In genomic region chr3:20105513-20106280, GRCh38 we compare ENCODE assay signal across 23 cellular contexts.
DNase-seq lines count a peak whose midpoint lies in the region; ATAC-seq, FAIRE-seq and TF ChIP-seq lines count a peak whose summit lies in the region.
"Had no signal": no experiment of that assay in that cellular context is flagged by ENCODE, and none has a peak within 500 bp of the region (broad histone marks: within the 10 kb centered on the region; RNA-seq: fewer than 3 reads in every experiment).

No MANE protein-coding gene starts in this region.

- H4K20me1 ChIP-seq in BLaER1 = no peaks in the 10 kb centered on the region

- peak overlapping the region; percentile 71 for H3K4me2 ChIP-seq in BLaER1

- DNase-seq in GM18507 (ENCODE audit: extremely low spot score, insufficient read length, low read depth) (no peak), kidney (peak; percentile 64), type B pancreatic cell (ENCODE audit: extremely low spot score, unreplicated experiment) (no peak), COR-L47 (lab: John Stamatoyannopoulos, UW) (no peak)
- DNase-seq: activated CD4-positive, alpha-beta T cell treated with anti-CD3 and anti-CD28 coated beads for 48 hours; anterior cingulate cortex; caudate nucleus; CD8-positive, alpha-beta T cell; dermis blood vessel endothelial cell; DMS53; foreskin fibroblast; GF-D8; left ventricle myocardium superior; NCI-H1092 treated with DMSO at 0.1 percent for 48 hours; NCI-H1930; NCI-H774; right lobe of liver; stimulated activated CD8-positive, alpha-beta memory T cell treated with anti-CD3 and anti-CD28 coated beads, Interleukin-4, amount 100 ng/mL, for 48 hours; upper lobe of right lung had no signal

- TF ChIP-seq CTCF in kidney (IDR thresholded peaks at IDR 0.05; ENCODE audit: borderline replicate concordance, extremely low read depth, insufficient read depth) (no peak), type B pancreatic cell (conservative IDR thresholded peaks at IDR 0.05) (no peak)

- no peaks in the 10 kb centered on the region for H3K9me3 Mint-ChIP-seq in activated T-helper 17 cell treated with anti-CD3 and anti-CD28 coated beads, Interleukin-2, amount 50 U/mL, for 72 hours
- H3K9me3 Mint-ChIP-seq in type B pancreatic cell = no peaks in the 10 kb centered on the region
- H3K9me3 Mint-ChIP-seq: CD8-positive, alpha-beta T cell; neural crest cell had no signal

- no peak for ATAC-seq in activated T-helper 17 cell treated with anti-CD3 and anti-CD28 coated beads, Interleukin-2, amount 50 U/mL, for 72 hours (replicated peaks)
- no peak for ATAC-seq in SK-N-SH treated with all-trans-retinoic acid at 6 μM for 48 hours
- ATAC-seq: CD8-positive, alpha-beta T cell; left ventricle myocardium superior; right lobe of liver; upper lobe of right lung had no signal

- peaks cover 34% of the 10 kb centered on the region for H3K4me1 ChIP-seq in BLaER1
- no peaks in the 10 kb centered on the region for H3K4me1 ChIP-seq in kidney (ENCODE audit: control insufficient read depth in 1 of 2, insufficient read depth in 1 of 2, low read depth in 1 of 2, low read length in 2 of 2)
- H3K4me1 ChIP-seq: upper lobe of right lung had no signal

- peak overlapping the region; percentile 87 for H3K27ac Mint-ChIP-seq in activated T-helper 17 cell treated with anti-CD3 and anti-CD28 coated beads, Interleukin-2, amount 50 U/mL, for 72 hours
- H3K27ac Mint-ChIP-seq in type B pancreatic cell = no peak overlapping the region
- H3K27ac Mint-ChIP-seq: CD8-positive, alpha-beta T cell had no signal

- intact Hi-C loops in kidney (cut with DNase I) = no loop called here

- H3K36me3 ChIP-seq in BLaER1 = peaks cover 5% of the 10 kb centered on the region; the same call in 1 of the 2 replicates
- H3K36me3 ChIP-seq in kidney (ENCODE audit: control insufficient read depth in 1 of 2, insufficient read depth in 2 of 2, low read length in 2 of 2) = no peaks in the 10 kb centered on the region
- H3K36me3 ChIP-seq: right lobe of liver, upper lobe of right lung had no signal

- no peaks in the 10 kb centered on the region for H3K27me3 Mint-ChIP-seq in activated T-helper 17 cell treated with anti-CD3 and anti-CD28 coated beads, Interleukin-2, amount 50 U/mL, for 72 hours
- no peaks in the 10 kb centered on the region for H3K27me3 Mint-ChIP-seq in type B pancreatic cell

- FAIRE-seq in GM18507 (lab: Jason Lieb, UNC) (peak; percentile 33), kidney (lab: Jason Lieb, UNC) (no peak)

- H3K4me3 ChIP-seq in BLaER1 (no peak overlapping the region), kidney (ENCODE audit: low read length in 2 of 2) (no peak overlapping the region)
- H3K4me3 ChIP-seq: right lobe of liver, upper lobe of right lung had no signal

- H3K27me3 ChIP-seq in BLaER1 = no peaks in the 10 kb centered on the region
- H3K27me3 ChIP-seq: right lobe of liver, upper lobe of right lung had no signal

- H3K9me3 ChIP-seq in BLaER1 (no peaks in the 10 kb centered on the region), kidney (ENCODE audit: control insufficient read depth in 1 of 2, low read length in 2 of 2) (no peaks in the 10 kb centered on the region)
- H3K9me3 ChIP-seq: right lobe of liver, upper lobe of right lung had no signal

- peak overlapping the region; percentile 62 for H3K27ac ChIP-seq in BLaER1
- H3K27ac ChIP-seq in kidney (ENCODE audit: low read depth in 2 of 2, low read length in 2 of 2) = no peak overlapping the region
- H3K27ac ChIP-seq: right lobe of liver, upper lobe of right lung had no signal

- peaks cover 67% of the 10 kb centered on the region for H3K36me3 Mint-ChIP-seq in activated T-helper 17 cell treated with anti-CD3 and anti-CD28 coated beads, Interleukin-2, amount 50 U/mL, for 72 hours (ENCODE audit: low read depth)
- no peaks in the 10 kb centered on the region for H3K36me3 Mint-ChIP-seq in type B pancreatic cell

- H3K9ac ChIP-seq in BLaER1 = peak overlapping the region; percentile 34; the same call in 1 of the 2 replicates
- no peak overlapping the region for H3K9ac ChIP-seq in kidney (ENCODE audit: low read length in 2 of 2)

- H3K4me1 Mint-ChIP-seq in activated T-helper 17 cell treated with anti-CD3 and anti-CD28 coated beads, Interleukin-2, amount 50 U/mL, for 72 hours = peaks cover 36% of the 10 kb centered on the region
- peaks cover 4% of the 10 kb centered on the region for H3K4me1 Mint-ChIP-seq in type B pancreatic cell (ENCODE audit: unreplicated experiment)

- peak overlapping the region; percentile 77 for H3K4me3 Mint-ChIP-seq in activated T-helper 17 cell treated with anti-CD3 and anti-CD28 coated beads, Interleukin-2, amount 50 U/mL, for 72 hours
- no peak overlapping the region for H3K4me3 Mint-ChIP-seq in type B pancreatic cell
- H3K4me3 Mint-ChIP-seq: CD8-positive, alpha-beta T cell; neural crest cell had no signal

TF ChIP-seq in SK-N-SH treated with all-trans-retinoic acid at 6 μM for 48 hours, 23 proteins besides CTCF, POLR2A, EP300 and RAD21:
- no peak for TF ChIP-seq TSHZ2 (CRISPR knock-in tag; IDR thresholded peaks at IDR 0.05)
